ENCODE assay signal across 1 cellular context in the genomic region with DNA sequence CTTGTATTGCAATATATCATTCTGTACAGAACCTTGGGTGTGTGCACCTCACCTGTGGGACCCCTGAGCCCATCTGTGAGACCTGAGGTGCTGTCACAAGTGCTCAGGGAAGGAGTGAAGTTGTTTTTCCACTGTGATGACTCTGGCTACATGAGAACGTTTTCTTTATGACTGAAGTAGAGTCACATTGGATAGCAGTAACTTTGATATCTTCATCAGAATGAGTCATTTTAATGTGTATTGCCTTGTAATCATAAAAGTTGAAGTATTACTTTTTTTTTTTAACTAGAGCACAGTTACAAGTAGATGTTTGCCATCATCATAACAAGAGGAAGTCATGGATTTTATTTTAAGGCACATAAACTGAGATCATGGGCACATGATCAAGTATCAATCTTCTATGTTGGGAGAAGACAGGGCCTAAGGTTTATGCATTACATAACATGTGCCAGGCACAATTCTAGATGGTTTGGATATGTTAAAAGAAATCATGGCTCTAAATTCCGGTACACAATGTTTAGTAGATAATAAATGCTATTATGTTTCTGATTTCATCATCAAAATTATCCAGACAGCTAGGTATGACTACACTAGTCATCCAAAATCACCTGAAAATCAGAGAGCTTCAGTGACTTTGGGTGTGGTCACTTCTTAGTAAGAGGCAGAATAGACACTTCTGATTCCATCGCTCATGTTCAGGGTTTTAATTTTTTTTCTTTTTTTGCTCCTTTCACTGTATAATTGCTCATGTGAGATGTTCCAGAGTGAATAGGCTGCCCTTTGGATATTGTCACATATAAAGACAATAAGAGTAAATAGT.
TF ChIP-seq lines count a peak whose summit lies in the region.

No MANE protein-coding gene starts in this region.

TF ChIP-seq in IMR-90, 13 proteins besides CTCF, POLR2A, EP300 and RAD21:
- TF ChIP-seq MXI1 (IDR thresholded peaks at IDR 0.05; ENCODE audit: borderline replicate concordance, low read depth, low read length) (no peak), BHLHE40 (IDR thresholded peaks at IDR 0.05; ENCODE audit: low read depth, low read length) (no peak), NFE2L2 (IDR thresholded peaks at IDR 0.05; ENCODE audit: low read depth, low read length) (no peak), MAZ (IDR thresholded peaks at IDR 0.05; ENCODE audit: borderline replicate concordance, low read depth, low read length) (no peak), FOS (IDR thresholded peaks at IDR 0.05; ENCODE audit: low read depth, low read length) (no peak), CEBPB (IDR thresholded peaks at IDR 0.05; ENCODE audit: low read depth, low read length) (no peak), RCOR1 (IDR thresholded peaks at IDR 0.05; ENCODE audit: insufficient replicate concordance, low read length) (no peak), SMC3 (IDR thresholded peaks at IDR 0.05; ENCODE audit: low read depth, low read length) (no peak), MAFK (IDR thresholded peaks at IDR 0.05; ENCODE audit: low read depth, low read length) (no peak), RFX5 (IDR thresholded peaks at IDR 0.05; ENCODE audit: low read depth, low read length) (no peak), CHD1 (IDR thresholded peaks at IDR 0.05; ENCODE audit: low read depth, low read length) (no peak)
- TF ChIP-seq, protein P1, sequence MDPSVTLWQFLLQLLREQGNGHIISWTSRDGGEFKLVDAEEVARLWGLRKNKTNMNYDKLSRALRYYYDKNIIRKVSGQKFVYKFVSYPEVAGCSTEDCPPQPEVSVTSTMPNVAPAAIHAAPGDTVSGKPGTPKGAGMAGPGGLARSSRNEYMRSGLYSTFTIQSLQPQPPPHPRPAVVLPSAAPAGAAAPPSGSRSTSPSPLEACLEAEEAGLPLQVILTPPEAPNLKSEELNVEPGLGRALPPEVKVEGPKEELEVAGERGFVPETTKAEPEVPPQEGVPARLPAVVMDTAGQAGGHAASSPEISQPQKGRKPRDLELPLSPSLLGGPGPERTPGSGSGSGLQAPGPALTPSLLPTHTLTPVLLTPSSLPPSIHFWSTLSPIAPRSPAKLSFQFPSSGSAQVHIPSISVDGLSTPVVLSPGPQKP (IDR thresholded peaks at IDR 0.05; ENCODE audit: borderline replicate concordance, low read depth, low read length) = no peak
- TF ChIP-seq, protein P2, sequence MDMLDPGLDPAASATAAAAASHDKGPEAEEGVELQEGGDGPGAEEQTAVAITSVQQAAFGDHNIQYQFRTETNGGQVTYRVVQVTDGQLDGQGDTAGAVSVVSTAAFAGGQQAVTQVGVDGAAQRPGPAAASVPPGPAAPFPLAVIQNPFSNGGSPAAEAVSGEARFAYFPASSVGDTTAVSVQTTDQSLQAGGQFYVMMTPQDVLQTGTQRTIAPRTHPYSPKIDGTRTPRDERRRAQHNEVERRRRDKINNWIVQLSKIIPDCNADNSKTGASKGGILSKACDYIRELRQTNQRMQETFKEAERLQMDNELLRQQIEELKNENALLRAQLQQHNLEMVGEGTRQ (IDR thresholded peaks at IDR 0.05; ENCODE audit: low read depth, low read length) = no peak
TF ChIP-seq in IMR-90: peak in this region for 0.
